ENCODE assay signal across 8 cellular contexts in genomic region chr18:9643549-9643948, GRCh38. TPM values are rescaled to one million over a fixed set of nuclear protein-coding genes. Genes with fewer than 3 reads are reported as not detected.
DNase-seq lines count a peak whose midpoint lies in the region; ATAC-seq, FAIRE-seq and TF ChIP-seq lines count a peak whose summit lies in the region.

No MANE protein-coding gene starts in this region.

- H3K36me3 ChIP-seq in small intestine (ENCODE audit: control insufficient read depth in 2 of 2, insufficient read depth in 2 of 2, low read length in 2 of 2) (no peaks in the 10 kb centered on the region), MM.1S (replicated peaks; ENCODE audit: insufficient read depth, low read length) (no peaks in the 10 kb centered on the region)

- H3K27me3 ChIP-seq in small intestine (ENCODE audit: control insufficient read depth in 2 of 2, insufficient read depth in 2 of 2, low read length in 2 of 2): no peaks in the 10 kb centered on the region
- H3K27me3 ChIP-seq in MM.1S (replicated peaks; ENCODE audit: insufficient read depth, low read length): no peaks in the 10 kb centered on the region

- DNase-seq in HFFc6 (peak; percentile 95), hepatic stellate cell (ENCODE audit: low spot score) (peak; percentile 85), small intestine (peak; percentile 40), NCI-H1092 treated with DMSO at 0.1 percent for 48 hours (lab: John Stamatoyannopoulos, UW) (no peak), MM.1S (no peak), caudate nucleus (lab: John Stamatoyannopoulos, UW) (no peak)

- no peak for ATAC-seq in HG02884 (IDR thresholded peaks at IDR 0.05; ENCODE audit: unreplicated experiment)

- H3F3A ChIP-seq in MM.1S (ENCODE audit: insufficient read depth, low read length): no peaks in the 10 kb centered on the region

- H2AFZ ChIP-seq in MM.1S (ENCODE audit: low read length): no peak overlapping the region

- no peak for TF ChIP-seq CTCF in HFFc6 (IDR thresholded peaks at IDR 0.05)
- TF ChIP-seq CTCF in MM.1S (IDR thresholded peaks at IDR 0.05; ENCODE audit: low read length): no peak

- peak; percentile 96 for FAIRE-seq in TTC549 (lab: Jason Lieb, UNC)
- FAIRE-seq in small intestine (lab: Jason Lieb, UNC): no peak

- no peaks in the 10 kb centered on the region for H3K36me3 Mint-ChIP-seq in HFFc6 (ENCODE audit: low read depth)

- H4K20me1 ChIP-seq in MM.1S (ENCODE audit: insufficient read depth, low read length): no peaks in the 10 kb centered on the region

- H3K4me1 Mint-ChIP-seq in HFFc6 (ENCODE audit: low read depth): peaks cover 71% of the 10 kb centered on the region

- H3K9me3 Mint-ChIP-seq in HFFc6: no peaks in the 10 kb centered on the region

- H3K79me2 ChIP-seq in MM.1S (ENCODE audit: low read length): no peaks in the 10 kb centered on the region

- H3K27me3 Mint-ChIP-seq in HFFc6 (ENCODE audit: insufficient read depth): no peaks in the 10 kb centered on the region; the same call in 1 of the 2 replicates

- 11 to 32% (median 15%) methylated on average over 3 of the region's 3 CpGs for WGBS in small intestine, 3 donors

- H3K9me3 ChIP-seq in small intestine (ENCODE audit: control insufficient read depth, low read depth) (no peaks in the 10 kb centered on the region), MM.1S (replicated peaks; ENCODE audit: insufficient read depth, low read length) (no peaks in the 10 kb centered on the region)

- H3K4me2 ChIP-seq in MM.1S (ENCODE audit: low read depth, low read length): no peak overlapping the region

- no peaks in the 10 kb centered on the region for H3K9me2 ChIP-seq in MM.1S (replicated peaks; ENCODE audit: insufficient read depth, low read length)

- no peak overlapping the region for H3K9ac ChIP-seq in MM.1S (ENCODE audit: low read length)

- no peak overlapping the region for H3K27ac ChIP-seq in small intestine (ENCODE audit: low read depth in 1 of 2, low read length in 1 of 2)
- H3K27ac ChIP-seq in MM.1S (ENCODE audit: low read length): no peak overlapping the region
- H3K27ac ChIP-seq in caudate nucleus (ENCODE audit: low read depth, low read length): no peak overlapping the region

- no peaks in the 10 kb centered on the region for H3K4me1 ChIP-seq in small intestine (ENCODE audit: control insufficient read depth in 2 of 2, insufficient read depth in 1 of 2, low read depth in 1 of 2, low read length in 1 of 2)
- no peaks in the 10 kb centered on the region for H3K4me1 ChIP-seq in MM.1S (ENCODE audit: low read length)

- peak overlapping the region; percentile 66 for H3K4me3 Mint-ChIP-seq in HFFc6

- no peak overlapping the region for H3K4me3 ChIP-seq in small intestine (ENCODE audit: low read depth in 1 of 2, low read length in 2 of 2)
- no peak overlapping the region for H3K4me3 ChIP-seq in MM.1S (ENCODE audit: low read length)

- peak overlapping the region; percentile 95 for H3K27ac Mint-ChIP-seq in HFFc6

RNA-seq across cellular contexts. Expression of gene PPP4R1, which starts 29.2 kb away (rescaled TPM):
- total RNA-seq in HFFc6 (2021; fragmentation: NEBNext Ultra II Directional; extraction: Animal tissue kit (Norgen Biotek cat#: 25700)): 100 to 1,000 TPM in 4 of 6 experiments, 10 to 100 TPM in 2; 83.0 to 107 (median 103) TPM
- polyA plus RNA-seq in small intestine: 10 to 100 TPM; 31.1 to 73.1 (median 56.7) TPM

Comparison
In these comparisons a context has a peak if more than half of its experiments do, and no peak if none do; other contexts are left out.
1. DNase-seq: peak in HFFc6 (single experiment), hepatic stellate cell (single experiment) and small intestine (single experiment); none in NCI-H1092 treated with DMSO at 0.1 percent for 48 hours (single experiment), MM.1S (single experiment) and caudate nucleus (0 of 61).